ENCODE assay signal across 8 cellular contexts in genomic region chr5:141564216-141564692, GRCh38. TPM values are rescaled to one million over a fixed set of nuclear protein-coding genes. Genes with fewer than 3 reads are reported as not detected.
DNase-seq lines count a peak whose midpoint lies in the region; ATAC-seq and TF ChIP-seq lines count a peak whose summit lies in the region.

No MANE protein-coding gene starts in this region.

- H3K4me1 ChIP-seq in vagina: peaks cover 16% of the 10 kb centered on the region

- H3K4me3 ChIP-seq in vagina: no peak overlapping the region

- no peaks in the 10 kb centered on the region for H3K27me3 Mint-ChIP-seq in activated naive CD4-positive, alpha-beta T cell treated with anti-CD3 and anti-CD28 coated beads, Interleukin-2, amount 50 U/mL, for 24 hours
- H3K27me3 Mint-ChIP-seq in progenitor cell of endocrine pancreas: no peaks in the 10 kb centered on the region

- peak overlapping the region; percentile 90 for H3K27ac Mint-ChIP-seq in activated naive CD4-positive, alpha-beta T cell treated with anti-CD3 and anti-CD28 coated beads, Interleukin-2, amount 50 U/mL, for 24 hours
- H3K27ac Mint-ChIP-seq in progenitor cell of endocrine pancreas: peak overlapping the region; percentile 91

- TF ChIP-seq POLR2A in vagina (IDR thresholded peaks at IDR 0.05): no peak

- peaks cover 25% of the 10 kb centered on the region for H3K36me3 Mint-ChIP-seq in activated naive CD4-positive, alpha-beta T cell treated with anti-CD3 and anti-CD28 coated beads, Interleukin-2, amount 50 U/mL, for 24 hours
- H3K36me3 Mint-ChIP-seq in progenitor cell of endocrine pancreas (ENCODE audit: insufficient read depth): peaks cover 27% of the 10 kb centered on the region

- peaks cover 47% of the 10 kb centered on the region for H3K4me1 Mint-ChIP-seq in activated naive CD4-positive, alpha-beta T cell treated with anti-CD3 and anti-CD28 coated beads, Interleukin-2, amount 50 U/mL, for 24 hours
- H3K4me1 Mint-ChIP-seq in progenitor cell of endocrine pancreas (ENCODE audit: low read depth): peaks cover 16% of the 10 kb centered on the region

- DNase-seq in NAMALWA (ENCODE audit: low spot score): peak; percentile 98
- DNase-seq in SK-N-DZ (ENCODE audit: low spot score): peak; percentile 95
- no peak for DNase-seq in Right ventricle myocardium superior
- peak; percentile 27 for DNase-seq in progenitor cell of endocrine pancreas (ENCODE audit: low spot score, unreplicated experiment)
- no peak for DNase-seq in vagina (ENCODE audit: extremely low spot score in 2 of 2)

- H3K27me3 ChIP-seq in vagina: no peaks in the 10 kb centered on the region

- H3K9me3 Mint-ChIP-seq in activated naive CD4-positive, alpha-beta T cell treated with anti-CD3 and anti-CD28 coated beads, Interleukin-2, amount 50 U/mL, for 24 hours: no peaks in the 10 kb centered on the region
- H3K9me3 Mint-ChIP-seq in progenitor cell of endocrine pancreas (ENCODE audit: low read depth): peaks cover 4% of the 10 kb centered on the region

- H3K27ac ChIP-seq in vagina: peak overlapping the region; percentile 42

- H3K4me3 Mint-ChIP-seq in activated naive CD4-positive, alpha-beta T cell treated with anti-CD3 and anti-CD28 coated beads, Interleukin-2, amount 50 U/mL, for 24 hours: no peak overlapping the region
- H3K4me3 Mint-ChIP-seq in progenitor cell of endocrine pancreas (ENCODE audit: low read depth): no peak overlapping the region

- intact Hi-C loops in Right ventricle myocardium superior (cut with DNase I) (loop anchor here (5.0 kb wide), 2 partner anchors 242 to 317 kb away; partner anchors contain the start of genes PCDHB15 and TAF7), vagina (cut with DNase I) (loop anchor here (5.0 to 10.0 kb wide), 3 partner anchors 37 to 242 kb away; partner anchors contain the start of genes PCDHGA10, PCDHGB7 and TAF7)

- ATAC-seq in HG02623 (IDR thresholded peaks at IDR 0.05; ENCODE audit: unreplicated experiment) (peak; percentile 95), Right ventricle myocardium superior (ENCODE audit: poor library complexity) (peak; percentile 73)

- peak; percentile 83 for TF ChIP-seq CTCF in GM12872 (IDR thresholded peaks at IDR 0.05; ENCODE audit: insufficient read depth, low read depth, low read length)
- peak; percentile 91 for TF ChIP-seq CTCF in progenitor cell of endocrine pancreas (IDR thresholded peaks at IDR 0.05; ENCODE audit: unreplicated experiment)
- peak; percentile 98 to 100 (median 99) for TF ChIP-seq CTCF in vagina (IDR thresholded peaks at IDR 0.05)

- H3K9me3 ChIP-seq in vagina: no peaks in the 10 kb centered on the region

- H3K36me3 ChIP-seq in vagina: peaks cover 0 to 11% of the 10 kb centered on the region in 2 donors

RNA-seq across cellular contexts. Expression of gene DIAPH1, which starts 54.5 kb away (rescaled TPM):
- polyA plus RNA-seq in SK-N-DZ (2014; cell fraction: cytosol; rRNA removed): 27.8 and 31.2 TPM in 2 replicates
- polyA plus RNA-seq in SK-N-DZ (2014; cell fraction: nucleus; rRNA removed): 42.2 and 46.4 TPM in 2 replicates
- total RNA-seq in Right ventricle myocardium superior (32.0 TPM), progenitor cell of endocrine pancreas (63.5 and 74.3 TPM in 2 replicates), vagina (64.1 TPM)

Comparison
In these comparisons a context has a peak if more than half of its experiments do, and no peak if none do; other contexts are left out.
1. DNase-seq: peak in NAMALWA (single experiment), SK-N-DZ (single experiment) and progenitor cell of endocrine pancreas (single experiment); none in Right ventricle myocardium superior (single experiment) and vagina (0 of 2).
2. Peak in every context shown above with its lines, with median percentiles within 50 percentile points of each other: CTCF ChIP-seq.